ENCODE assay signal across 1 cellular context in the genomic region with DNA sequence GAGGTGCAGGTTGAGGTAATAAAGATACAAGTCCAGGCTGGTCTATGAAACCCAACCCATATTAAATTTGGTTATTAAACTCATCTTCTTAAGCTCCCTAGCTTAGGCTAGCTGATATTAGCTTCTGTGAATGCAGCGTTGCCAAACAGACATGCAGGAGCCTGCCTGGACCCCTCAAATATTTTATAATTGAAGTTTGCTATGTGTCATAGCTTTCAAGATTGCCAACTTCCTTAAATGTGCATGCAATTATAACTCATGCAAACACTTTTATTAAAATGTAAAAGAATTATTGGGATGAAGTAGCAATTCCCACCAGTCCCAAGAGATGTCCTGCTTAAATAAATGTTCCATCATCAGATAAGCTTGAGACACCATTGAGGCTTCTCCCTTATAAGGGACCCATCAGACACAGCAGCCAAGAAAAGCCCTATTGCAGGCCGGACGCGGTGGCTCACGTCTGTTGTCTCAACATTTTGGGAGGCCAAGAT.
TF ChIP-seq lines count a peak whose summit lies in the region.

No MANE protein-coding gene starts in this region.

TF ChIP-seq in HepG2, 621 proteins besides CTCF, POLR2A, EP300 and RAD21 (continued from another document):
- TF ChIP-seq ZHX1 (CRISPR knock-in tag; IDR thresholded peaks at IDR 0.05; ENCODE audit: low read depth) (no peak), SMARCE1 (IDR thresholded peaks at IDR 0.05; ENCODE audit: borderline replicate concordance) (no peak), TAF15 (IDR thresholded peaks at IDR 0.05; ENCODE audit: low read depth, low read length, poor library complexity, severe bottlenecking) (no peak), KDM5B (CRISPR knock-in tag; IDR thresholded peaks at IDR 0.05; ENCODE audit: borderline replicate concordance) (no peak), SATB2 (CRISPR knock-in tag; IDR thresholded peaks at IDR 0.05) (no peak), NR3C1 (CRISPR knock-in tag; IDR thresholded peaks at IDR 0.05) (no peak), ZNF484 (CRISPR knock-in tag; IDR thresholded peaks at IDR 0.05; ENCODE audit: borderline replicate concordance, low read depth) (no peak), ZNF234 (CRISPR knock-in tag; conservative IDR thresholded peaks at IDR 0.05) (no peak), ATF4 (CRISPR knock-in tag; IDR thresholded peaks at IDR 0.05) (no peak), ATAD3A (CRISPR knock-in tag; IDR thresholded peaks at IDR 0.05) (no peak)
- TF ChIP-seq, protein P1, sequence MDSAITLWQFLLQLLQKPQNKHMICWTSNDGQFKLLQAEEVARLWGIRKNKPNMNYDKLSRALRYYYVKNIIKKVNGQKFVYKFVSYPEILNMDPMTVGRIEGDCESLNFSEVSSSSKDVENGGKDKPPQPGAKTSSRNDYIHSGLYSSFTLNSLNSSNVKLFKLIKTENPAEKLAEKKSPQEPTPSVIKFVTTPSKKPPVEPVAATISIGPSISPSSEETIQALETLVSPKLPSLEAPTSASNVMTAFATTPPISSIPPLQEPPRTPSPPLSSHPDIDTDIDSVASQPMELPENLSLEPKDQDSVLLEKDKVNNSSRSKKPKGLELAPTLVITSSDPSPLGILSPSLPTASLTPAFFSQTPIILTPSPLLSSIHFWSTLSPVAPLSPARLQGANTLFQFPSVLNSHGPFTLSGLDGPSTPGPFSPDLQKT (CRISPR knock-in tag; IDR thresholded peaks at IDR 0.05; ENCODE audit: borderline replicate concordance): no peak
